Comparison of ENCODE assay signal across 1 cellular context in the genomic region with DNA sequence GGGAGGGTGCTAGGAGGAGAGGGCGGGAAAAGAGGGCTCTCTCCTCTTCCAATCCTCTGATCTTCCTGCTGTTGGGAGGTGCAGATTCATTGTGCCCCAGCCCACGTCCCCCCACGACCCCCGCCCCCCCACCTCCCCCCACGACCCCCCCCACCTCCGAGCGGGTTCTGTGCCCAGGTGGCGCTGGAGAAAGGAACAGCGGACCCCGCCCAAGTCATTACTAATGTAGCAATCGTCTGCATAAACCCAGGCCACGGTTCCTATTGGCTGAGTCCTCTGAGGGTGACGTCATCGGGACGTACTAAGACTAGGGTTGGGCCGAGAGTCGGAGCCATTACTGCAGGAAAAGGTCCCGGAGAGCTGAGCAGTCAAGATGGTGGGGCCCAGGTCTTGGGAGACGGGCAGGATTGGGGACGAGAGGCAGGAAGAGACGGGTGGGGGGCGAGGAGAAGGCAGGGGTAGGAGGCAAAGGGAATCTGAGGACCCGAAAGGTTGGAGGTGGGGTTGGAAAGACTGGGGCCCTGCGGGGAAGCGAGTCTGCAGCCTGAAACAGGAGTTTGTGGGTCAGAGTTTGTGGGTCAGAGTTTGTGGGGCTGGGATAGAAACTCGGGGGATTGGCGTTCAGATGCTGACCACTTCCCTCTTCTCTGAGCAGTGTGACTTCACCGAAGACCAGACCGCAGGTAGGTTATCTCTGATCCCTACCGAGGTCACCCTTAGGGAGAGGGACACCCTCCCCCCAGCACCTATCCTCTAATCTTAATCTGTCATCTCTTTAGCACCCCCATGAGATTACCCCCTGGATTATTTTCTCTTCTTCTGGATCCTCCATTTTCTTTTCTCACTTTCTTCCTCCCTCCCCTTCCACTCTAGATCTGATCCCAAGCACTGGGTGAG.
TF ChIP-seq lines count a peak whose summit lies in the region.

A gene (plus strand): TSS at position 331 of the 897 bp plus-strand sequence. CDS start 43 bp downstream, at position 374.

TF ChIP-seq in K562, 482 proteins besides CTCF, POLR2A, EP300 and RAD21 (continued from another document and continues in another):
- 0 out of 2 replicates have a peak, but pooled peaks have one; percentile 50 for TF ChIP-seq ZNF76 (CRISPR knock-in tag; IDR thresholded peaks at IDR 0.05; ENCODE audit: borderline replicate concordance)
- no peak for TF ChIP-seq NR4A1 (CRISPR knock-in tag; IDR thresholded peaks at IDR 0.05)
- peak; percentile 55; the same call in 1 of the 2 replicates for TF ChIP-seq NR4A1 (tag; IDR thresholded peaks at IDR 0.05)
- TF ChIP-seq ZNF583 (CRISPR knock-in tag; IDR thresholded peaks at IDR 0.05): no peak
- TF ChIP-seq, protein P1, sequence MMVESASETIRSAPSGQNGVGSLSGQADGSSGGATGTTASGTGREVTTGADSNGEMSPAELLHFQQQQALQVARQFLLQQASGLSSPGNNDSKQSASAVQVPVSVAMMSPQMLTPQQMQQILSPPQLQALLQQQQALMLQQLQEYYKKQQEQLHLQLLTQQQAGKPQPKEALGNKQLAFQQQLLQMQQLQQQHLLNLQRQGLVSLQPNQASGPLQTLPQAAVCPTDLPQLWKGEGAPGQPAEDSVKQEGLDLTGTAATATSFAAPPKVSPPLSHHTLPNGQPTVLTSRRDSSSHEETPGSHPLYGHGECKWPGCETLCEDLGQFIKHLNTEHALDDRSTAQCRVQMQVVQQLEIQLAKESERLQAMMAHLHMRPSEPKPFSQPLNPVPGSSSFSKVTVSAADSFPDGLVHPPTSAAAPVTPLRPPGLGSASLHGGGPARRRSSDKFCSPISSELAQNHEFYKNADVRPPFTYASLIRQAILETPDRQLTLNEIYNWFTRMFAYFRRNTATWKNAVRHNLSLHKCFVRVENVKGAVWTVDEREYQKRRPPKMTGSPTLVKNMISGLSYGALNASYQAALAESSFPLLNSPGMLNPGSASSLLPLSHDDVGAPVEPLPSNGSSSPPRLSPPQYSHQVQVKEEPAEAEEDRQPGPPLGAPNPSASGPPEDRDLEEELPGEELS (CRISPR knock-in tag; IDR thresholded peaks at IDR 0.05; ENCODE audit: borderline replicate concordance): 0 out of 2 replicates have a peak, but pooled peaks have one; percentile 47
- peak; percentile 88; the same call in 1 of the 2 replicates for TF ChIP-seq ZFPM2 (CRISPR knock-in tag; IDR thresholded peaks at IDR 0.05)
- 0 out of 2 replicates have a peak, but pooled peaks have one; percentile 35 for TF ChIP-seq SMAD3 (CRISPR knock-in tag; conservative IDR thresholded peaks at IDR 0.05)
- no peak for TF ChIP-seq KDM1A (IDR thresholded peaks at IDR 0.05)
- peak; percentile 83 for TF ChIP-seq ZBTB7A (IDR thresholded peaks at IDR 0.05; ENCODE audit: borderline replicate concordance, control insufficient read depth, low read depth, low read length)
- TF ChIP-seq, protein P2, sequence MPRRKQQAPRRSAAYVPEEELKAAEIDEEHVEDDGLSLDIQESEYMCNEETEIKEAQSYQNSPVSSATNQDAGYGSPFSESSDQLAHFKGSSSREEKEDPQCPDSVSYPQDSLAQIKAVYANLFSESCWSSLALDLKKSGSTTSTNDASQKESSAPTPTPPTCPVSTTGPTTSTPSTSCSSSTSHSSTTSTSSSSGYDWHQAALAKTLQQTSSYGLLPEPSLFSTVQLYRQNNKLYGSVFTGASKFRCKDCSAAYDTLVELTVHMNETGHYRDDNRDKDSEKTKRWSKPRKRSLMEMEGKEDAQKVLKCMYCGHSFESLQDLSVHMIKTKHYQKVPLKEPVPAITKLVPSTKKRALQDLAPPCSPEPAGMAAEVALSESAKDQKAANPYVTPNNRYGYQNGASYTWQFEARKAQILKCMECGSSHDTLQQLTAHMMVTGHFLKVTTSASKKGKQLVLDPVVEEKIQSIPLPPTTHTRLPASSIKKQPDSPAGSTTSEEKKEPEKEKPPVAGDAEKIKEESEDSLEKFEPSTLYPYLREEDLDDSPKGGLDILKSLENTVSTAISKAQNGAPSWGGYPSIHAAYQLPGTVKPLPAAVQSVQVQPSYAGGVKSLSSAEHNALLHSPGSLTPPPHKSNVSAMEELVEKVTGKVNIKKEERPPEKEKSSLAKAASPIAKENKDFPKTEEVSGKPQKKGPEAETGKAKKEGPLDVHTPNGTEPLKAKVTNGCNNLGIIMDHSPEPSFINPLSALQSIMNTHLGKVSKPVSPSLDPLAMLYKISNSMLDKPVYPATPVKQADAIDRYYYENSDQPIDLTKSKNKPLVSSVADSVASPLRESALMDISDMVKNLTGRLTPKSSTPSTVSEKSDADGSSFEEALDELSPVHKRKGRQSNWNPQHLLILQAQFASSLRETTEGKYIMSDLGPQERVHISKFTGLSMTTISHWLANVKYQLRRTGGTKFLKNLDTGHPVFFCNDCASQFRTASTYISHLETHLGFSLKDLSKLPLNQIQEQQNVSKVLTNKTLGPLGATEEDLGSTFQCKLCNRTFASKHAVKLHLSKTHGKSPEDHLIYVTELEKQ (CRISPR knock-in tag; IDR thresholded peaks at IDR 0.05): 0 out of 2 replicates have a peak, but pooled peaks have one; percentile 11
- TF ChIP-seq, protein P3, sequence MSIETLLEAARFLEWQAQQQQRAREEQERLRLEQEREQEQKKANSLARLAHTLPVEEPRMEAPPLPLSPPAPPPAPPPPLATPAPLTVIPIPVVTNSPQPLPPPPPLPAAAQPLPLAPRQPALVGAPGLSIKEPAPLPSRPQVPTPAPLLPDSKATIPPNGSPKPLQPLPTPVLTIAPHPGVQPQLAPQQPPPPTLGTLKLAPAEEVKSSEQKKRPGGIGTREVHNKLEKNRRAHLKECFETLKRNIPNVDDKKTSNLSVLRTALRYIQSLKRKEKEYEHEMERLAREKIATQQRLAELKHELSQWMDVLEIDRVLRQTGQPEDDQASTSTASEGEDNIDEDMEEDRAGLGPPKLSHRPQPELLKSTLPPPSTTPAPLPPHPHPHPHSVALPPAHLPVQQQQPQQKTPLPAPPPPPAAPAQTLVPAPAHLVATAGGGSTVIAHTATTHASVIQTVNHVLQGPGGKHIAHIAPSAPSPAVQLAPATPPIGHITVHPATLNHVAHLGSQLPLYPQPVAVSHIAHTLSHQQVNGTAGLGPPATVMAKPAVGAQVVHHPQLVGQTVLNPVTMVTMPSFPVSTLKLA (conservative IDR thresholded peaks at IDR 0.05): peak in 1 of 2 experiments; percentile 43; a peak in 2 of 4 replicates
- no peak for TF ChIP-seq ARHGAP35 (IDR thresholded peaks at IDR 0.05; ENCODE audit: partially characterized antibody)
- TF ChIP-seq EP400 (IDR thresholded peaks at IDR 0.05): peak; percentile 91
- peak; percentile 88; the same call in 1 of the 2 replicates for TF ChIP-seq HLTF (IDR thresholded peaks at IDR 0.05)
- TF ChIP-seq ZNF778 (CRISPR knock-in tag; IDR thresholded peaks at IDR 0.05): no peak
- TF ChIP-seq NCOA1 (IDR thresholded peaks at IDR 0.05; ENCODE audit: low read depth): peak; percentile 78
- no peak for TF ChIP-seq HMG20A (CRISPR knock-in tag; conservative IDR thresholded peaks at IDR 0.05)
- TF ChIP-seq SIX5 (IDR thresholded peaks at IDR 0.05; ENCODE audit: borderline replicate concordance in 1 of 2, insufficient read depth in 1 of 2, low read depth in 1 of 2, low read length in 2 of 2): no peak
- TF ChIP-seq MEF2D (tag; conservative IDR thresholded peaks at IDR 0.05; ENCODE audit: low read depth): 0 out of 2 replicates have a peak, but pooled peaks have one; percentile 66
- no peak for TF ChIP-seq NR1H2 (CRISPR knock-in tag; IDR thresholded peaks at IDR 0.05)
- TF ChIP-seq GTF2A2 (tag; IDR thresholded peaks at IDR 0.05): no peak
- TF ChIP-seq, protein P4, sequence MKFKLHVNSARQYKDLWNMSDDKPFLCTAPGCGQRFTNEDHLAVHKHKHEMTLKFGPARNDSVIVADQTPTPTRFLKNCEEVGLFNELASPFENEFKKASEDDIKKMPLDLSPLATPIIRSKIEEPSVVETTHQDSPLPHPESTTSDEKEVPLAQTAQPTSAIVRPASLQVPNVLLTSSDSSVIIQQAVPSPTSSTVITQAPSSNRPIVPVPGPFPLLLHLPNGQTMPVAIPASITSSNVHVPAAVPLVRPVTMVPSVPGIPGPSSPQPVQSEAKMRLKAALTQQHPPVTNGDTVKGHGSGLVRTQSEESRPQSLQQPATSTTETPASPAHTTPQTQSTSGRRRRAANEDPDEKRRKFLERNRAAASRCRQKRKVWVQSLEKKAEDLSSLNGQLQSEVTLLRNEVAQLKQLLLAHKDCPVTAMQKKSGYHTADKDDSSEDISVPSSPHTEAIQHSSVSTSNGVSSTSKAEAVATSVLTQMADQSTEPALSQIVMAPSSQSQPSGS (CRISPR knock-in tag; IDR thresholded peaks at IDR 0.05): peak; percentile 97
- peak; percentile 86; the same call in 1 of the 2 replicates for TF ChIP-seq HOXB6 (CRISPR knock-in tag; IDR thresholded peaks at IDR 0.05; ENCODE audit: borderline replicate concordance)
- no peak for TF ChIP-seq TAF15 (IDR thresholded peaks at IDR 0.05; ENCODE audit: low read depth, low read length)
- TF ChIP-seq NEUROD1 (IDR thresholded peaks at IDR 0.05; ENCODE audit: borderline replicate concordance, low read depth, low read length, partially characterized antibody): peak; percentile 36
- no peak for TF ChIP-seq RFX1 (IDR thresholded peaks at IDR 0.05)
- no peak for TF ChIP-seq TARDBP (IDR thresholded peaks at IDR 0.05)
- TF ChIP-seq, protein P5, sequence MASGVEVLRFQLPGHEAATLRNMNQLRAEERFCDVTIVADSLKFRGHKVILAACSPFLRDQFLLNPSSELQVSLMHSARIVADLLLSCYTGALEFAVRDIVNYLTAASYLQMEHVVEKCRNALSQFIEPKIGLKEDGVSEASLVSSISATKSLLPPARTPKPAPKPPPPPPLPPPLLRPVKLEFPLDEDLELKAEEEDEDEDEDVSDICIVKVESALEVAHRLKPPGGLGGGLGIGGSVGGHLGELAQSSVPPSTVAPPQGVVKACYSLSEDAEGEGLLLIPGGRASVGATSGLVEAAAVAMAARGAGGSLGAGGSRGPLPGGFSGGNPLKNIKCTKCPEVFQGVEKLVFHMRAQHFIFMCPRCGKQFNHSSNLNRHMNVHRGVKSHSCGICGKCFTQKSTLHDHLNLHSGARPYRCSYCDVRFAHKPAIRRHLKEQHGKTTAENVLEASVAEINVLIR (CRISPR knock-in tag; IDR thresholded peaks at IDR 0.05): peak; percentile 62
- peak; percentile 96 for TF ChIP-seq RBFOX2 (IDR thresholded peaks at IDR 0.05; ENCODE audit: low read depth, low read length)
- TF ChIP-seq GTF2E2 (tag; IDR thresholded peaks at IDR 0.05): peak; percentile 60; the same call in 1 of the 2 replicates
- 0 out of 2 replicates have a peak, but pooled peaks have one; percentile 46 for TF ChIP-seq ETV5 (CRISPR knock-in tag; IDR thresholded peaks at IDR 0.05; ENCODE audit: low read depth)
- TF ChIP-seq, protein P6, sequence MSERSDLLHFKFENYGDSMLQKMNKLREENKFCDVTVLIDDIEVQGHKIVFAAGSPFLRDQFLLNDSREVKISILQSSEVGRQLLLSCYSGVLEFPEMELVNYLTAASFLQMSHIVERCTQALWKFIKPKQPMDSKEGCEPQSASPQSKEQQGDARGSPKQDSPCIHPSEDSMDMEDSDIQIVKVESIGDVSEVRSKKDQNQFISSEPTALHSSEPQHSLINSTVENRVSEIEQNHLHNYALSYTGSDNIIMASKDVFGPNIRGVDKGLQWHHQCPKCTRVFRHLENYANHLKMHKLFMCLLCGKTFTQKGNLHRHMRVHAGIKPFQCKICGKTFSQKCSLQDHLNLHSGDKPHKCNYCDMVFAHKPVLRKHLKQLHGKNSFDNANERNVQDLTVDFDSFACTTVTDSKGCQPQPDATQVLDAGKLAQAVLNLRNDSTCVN (CRISPR knock-in tag; IDR thresholded peaks at IDR 0.05): peak; percentile 99
- peak; percentile 72 for TF ChIP-seq DPF2 (IDR thresholded peaks at IDR 0.05)
- no peak for TF ChIP-seq ZNF507 (tag; conservative IDR thresholded peaks at IDR 0.05)
- TF ChIP-seq MTA1 (IDR thresholded peaks at IDR 0.05; ENCODE audit: borderline replicate concordance): peak; percentile 77
- TF ChIP-seq, protein P7, sequence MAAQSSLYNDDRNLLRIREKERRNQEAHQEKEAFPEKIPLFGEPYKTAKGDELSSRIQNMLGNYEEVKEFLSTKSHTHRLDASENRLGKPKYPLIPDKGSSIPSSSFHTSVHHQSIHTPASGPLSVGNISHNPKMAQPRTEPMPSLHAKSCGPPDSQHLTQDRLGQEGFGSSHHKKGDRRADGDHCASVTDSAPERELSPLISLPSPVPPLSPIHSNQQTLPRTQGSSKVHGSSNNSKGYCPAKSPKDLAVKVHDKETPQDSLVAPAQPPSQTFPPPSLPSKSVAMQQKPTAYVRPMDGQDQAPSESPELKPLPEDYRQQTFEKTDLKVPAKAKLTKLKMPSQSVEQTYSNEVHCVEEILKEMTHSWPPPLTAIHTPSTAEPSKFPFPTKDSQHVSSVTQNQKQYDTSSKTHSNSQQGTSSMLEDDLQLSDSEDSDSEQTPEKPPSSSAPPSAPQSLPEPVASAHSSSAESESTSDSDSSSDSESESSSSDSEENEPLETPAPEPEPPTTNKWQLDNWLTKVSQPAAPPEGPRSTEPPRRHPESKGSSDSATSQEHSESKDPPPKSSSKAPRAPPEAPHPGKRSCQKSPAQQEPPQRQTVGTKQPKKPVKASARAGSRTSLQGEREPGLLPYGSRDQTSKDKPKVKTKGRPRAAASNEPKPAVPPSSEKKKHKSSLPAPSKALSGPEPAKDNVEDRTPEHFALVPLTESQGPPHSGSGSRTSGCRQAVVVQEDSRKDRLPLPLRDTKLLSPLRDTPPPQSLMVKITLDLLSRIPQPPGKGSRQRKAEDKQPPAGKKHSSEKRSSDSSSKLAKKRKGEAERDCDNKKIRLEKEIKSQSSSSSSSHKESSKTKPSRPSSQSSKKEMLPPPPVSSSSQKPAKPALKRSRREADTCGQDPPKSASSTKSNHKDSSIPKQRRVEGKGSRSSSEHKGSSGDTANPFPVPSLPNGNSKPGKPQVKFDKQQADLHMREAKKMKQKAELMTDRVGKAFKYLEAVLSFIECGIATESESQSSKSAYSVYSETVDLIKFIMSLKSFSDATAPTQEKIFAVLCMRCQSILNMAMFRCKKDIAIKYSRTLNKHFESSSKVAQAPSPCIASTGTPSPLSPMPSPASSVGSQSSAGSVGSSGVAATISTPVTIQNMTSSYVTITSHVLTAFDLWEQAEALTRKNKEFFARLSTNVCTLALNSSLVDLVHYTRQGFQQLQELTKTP (IDR thresholded peaks at IDR 0.05; ENCODE audit: low read depth in 1 of 2, partially characterized antibody in 2 of 2): peak; percentile 55 to 91
- TF ChIP-seq ZNF75A (CRISPR knock-in tag; IDR thresholded peaks at IDR 0.05): no peak
- TF ChIP-seq EGR1 (conservative IDR thresholded peaks at IDR 0.05): no peak
- peak; percentile 97 for TF ChIP-seq KDM5B (IDR thresholded peaks at IDR 0.05; ENCODE audit: insufficient replicate concordance, low read depth, low read length)
- TF ChIP-seq RBM39 (optimal IDR thresholded peaks at IDR 0.05; ENCODE audit: low read depth, low read length): no peak
- TF ChIP-seq ZNF780A (CRISPR knock-in tag; IDR thresholded peaks at IDR 0.05): no peak
- TF ChIP-seq, protein P8, sequence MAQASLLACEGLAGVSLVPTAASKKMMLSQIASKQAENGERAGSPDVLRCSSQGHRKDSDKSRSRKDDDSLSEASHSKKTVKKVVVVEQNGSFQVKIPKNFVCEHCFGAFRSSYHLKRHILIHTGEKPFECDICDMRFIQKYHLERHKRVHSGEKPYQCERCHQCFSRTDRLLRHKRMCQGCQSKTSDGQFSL (CRISPR knock-in tag; IDR thresholded peaks at IDR 0.05): peak; percentile 14
- TF ChIP-seq, protein P8 (tag; IDR thresholded peaks at IDR 0.05): peak in 1 of 2 experiments; percentile 95; a peak in 2 of 4 replicates
- TF ChIP-seq SRSF9 (IDR thresholded peaks at IDR 0.05; ENCODE audit: borderline replicate concordance, low read depth, low read length): no peak
- TF ChIP-seq, protein P9, sequence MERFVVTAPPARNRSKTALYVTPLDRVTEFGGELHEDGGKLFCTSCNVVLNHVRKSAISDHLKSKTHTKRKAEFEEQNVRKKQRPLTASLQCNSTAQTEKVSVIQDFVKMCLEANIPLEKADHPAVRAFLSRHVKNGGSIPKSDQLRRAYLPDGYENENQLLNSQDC (CRISPR knock-in tag; IDR thresholded peaks at IDR 0.05): peak; percentile 60; the same call in 1 of the 2 replicates
